16 cellular contexts compared by ENCODE assay signal in the genomic region with DNA sequence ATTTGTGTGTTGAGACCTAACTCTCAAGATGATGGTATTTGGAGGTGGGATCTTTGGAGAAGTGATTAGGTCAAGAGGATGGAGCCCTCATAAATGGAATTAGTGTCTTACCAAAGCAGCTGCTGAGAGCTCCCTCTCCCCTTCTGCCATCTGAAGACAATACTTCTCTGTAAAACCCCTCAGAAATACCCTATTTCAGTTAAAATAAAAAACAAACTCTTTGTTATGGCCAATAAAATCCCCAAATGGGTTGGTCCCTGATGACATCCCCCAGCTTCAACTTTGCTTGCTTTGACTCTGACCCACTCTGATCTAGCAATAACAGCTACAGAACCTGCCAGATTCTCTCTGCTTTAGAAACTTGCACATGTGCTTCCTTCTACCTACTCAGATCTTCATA.
"Had no signal": no experiment of that assay in that cellular context is flagged by ENCODE, and none has a peak within 500 bp of the region (broad histone marks: within the 10 kb centered on the region; RNA-seq: fewer than 3 reads in every experiment).

No MANE protein-coding gene starts in this region.

- ATAC-seq: heart left ventricle; left lobe of liver; natural killer cell; right lobe of liver; stimulated activated memory B cell treated with anti-CD40 and anti-IgM and Interleukin-4, amounts not matched to agents 10 μg/mL and 1 μg/mL and 100 μg/mL, for 72 hours; WTC11 had no signal

- DNase-seq: activated CD4-positive, alpha-beta T cell treated with anti-CD3 and anti-CD28 coated beads, Interleukin-2, amount 10 ng/mL, durations not matched to agents 24 days and 14 days; activated CD8-positive, alpha-beta memory T cell treated with anti-CD3 and anti-CD28 coated beads for 24 hours; activated naive CD4-positive, alpha-beta T cell treated with anti-CD3 and anti-CD28 coated beads for 36 hours; colonic mucosa; heart left ventricle; natural killer cell; nucleus accumbens; right lobe of liver; spleen; stimulated activated CD4-positive, alpha-beta T cell treated with anti-CD3 and anti-CD28 coated beads, Interleukin-1b, Interleukin-23, amount 100 ng/mL, for 48 hours; trophoblast cell had no signal

- H3K27ac ChIP-seq: cardiac muscle cell, colonic mucosa, heart left ventricle, right lobe of liver, spleen had no signal

- H3K27me3 ChIP-seq: cardiac muscle cell, colonic mucosa, heart left ventricle, right lobe of liver had no signal

- H3K9me3 Mint-ChIP-seq: activated CD4-positive, alpha-beta T cell treated with anti-CD3 and anti-CD28 coated beads, Interleukin-2, amount 10 ng/mL, durations not matched to agents 24 days and 14 days; activated naive CD4-positive, alpha-beta T cell treated with anti-CD3 and anti-CD28 coated beads for 36 hours; stimulated activated memory B cell treated with anti-CD40 and anti-IgM and Interleukin-4, amounts not matched to agents 10 μg/mL and 1 μg/mL and 100 μg/mL, for 72 hours; WTC11 had no signal

- H3K9me3 ChIP-seq: colonic mucosa, heart left ventricle, right lobe of liver, spleen had no signal

- H3K27ac Mint-ChIP-seq: activated CD4-positive, alpha-beta T cell treated with anti-CD3 and anti-CD28 coated beads, Interleukin-2, amount 10 ng/mL, durations not matched to agents 24 days and 14 days; activated naive CD4-positive, alpha-beta T cell treated with anti-CD3 and anti-CD28 coated beads for 36 hours; natural killer cell; progenitor cell of endocrine pancreas; stimulated activated memory B cell treated with anti-CD40 and anti-IgM and Interleukin-4, amounts not matched to agents 10 μg/mL and 1 μg/mL and 100 μg/mL, for 72 hours; WTC11 had no signal

- H3K4me3 ChIP-seq: cardiac muscle cell, colonic mucosa, heart left ventricle, right lobe of liver, spleen had no signal

- H3K4me3 Mint-ChIP-seq: activated CD4-positive, alpha-beta T cell treated with anti-CD3 and anti-CD28 coated beads, Interleukin-2, amount 10 ng/mL, durations not matched to agents 24 days and 14 days; activated naive CD4-positive, alpha-beta T cell treated with anti-CD3 and anti-CD28 coated beads for 36 hours; natural killer cell; stimulated activated memory B cell treated with anti-CD40 and anti-IgM and Interleukin-4, amounts not matched to agents 10 μg/mL and 1 μg/mL and 100 μg/mL, for 72 hours; WTC11 had no signal

- H3K36me3 Mint-ChIP-seq: natural killer cell; stimulated activated memory B cell treated with anti-CD40 and anti-IgM and Interleukin-4, amounts not matched to agents 10 μg/mL and 1 μg/mL and 100 μg/mL, for 72 hours; WTC11 had no signal

- H3K4me1 ChIP-seq: colonic mucosa, right lobe of liver had no signal

- H3K4me1 Mint-ChIP-seq: activated CD4-positive, alpha-beta T cell treated with anti-CD3 and anti-CD28 coated beads, Interleukin-2, amount 10 ng/mL, durations not matched to agents 24 days and 14 days; natural killer cell had no signal

- H3K36me3 ChIP-seq: cardiac muscle cell, colonic mucosa, heart left ventricle, right lobe of liver, spleen had no signal
